Comparison of ENCODE assay signal across 8 cellular contexts in the genomic region with DNA sequence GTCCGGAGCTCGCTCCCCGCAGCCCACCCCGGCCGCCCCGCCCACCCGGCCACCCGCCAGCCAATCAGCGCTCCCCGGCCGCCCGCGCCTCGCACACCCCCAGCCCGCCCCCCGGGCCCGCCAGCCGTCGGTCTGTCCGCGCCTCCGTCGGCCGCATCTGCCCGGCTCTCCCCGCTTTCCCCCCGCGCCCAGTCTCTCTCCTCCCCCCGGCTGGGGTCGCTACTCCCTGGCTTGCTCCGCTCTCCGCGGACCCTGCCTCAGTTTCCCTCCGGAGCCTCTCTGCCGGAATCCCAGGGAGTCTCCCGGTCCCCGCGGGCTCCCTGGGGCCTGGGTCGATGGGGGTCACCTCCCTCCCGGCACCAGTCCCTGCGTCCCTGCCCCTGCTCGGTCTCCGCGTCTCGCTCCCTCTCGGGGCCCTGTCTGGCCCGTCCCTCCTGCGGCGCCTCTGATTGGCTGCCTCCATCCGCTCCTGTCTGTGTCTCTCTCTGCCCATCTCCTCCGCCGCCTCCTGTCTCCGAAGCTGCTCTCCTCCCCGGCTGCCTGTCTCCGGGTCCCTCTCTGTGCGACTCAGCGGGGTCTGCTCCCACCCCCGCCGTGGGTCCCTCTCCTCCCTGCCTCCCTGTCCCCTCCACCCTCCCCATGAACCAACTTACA.
DNase-seq lines count a peak whose midpoint lies in the region; ATAC-seq lines count a peak whose summit lies in the region.

No MANE protein-coding gene starts in this region.

- ATAC-seq in stimulated activated naive CD8-positive, alpha-beta T cell treated with anti-CD3 and anti-CD28 coated beads, Interleukin-15, Interleukin-2, amounts not matched to agents 100 U/mL and 50 U/mL, for 24 hours = peak; percentile 44
- no peak for ATAC-seq in HG03457 (IDR thresholded peaks at IDR 0.05; ENCODE audit: unreplicated experiment)

- DNase-seq in NCI-H1436 (lab: John Stamatoyannopoulos, UW) = peak; percentile 30
- no peak for DNase-seq in NCI-H1436 treated with DMSO at 0.1 percent for 48 hours (lab: John Stamatoyannopoulos, UW)
- DNase-seq in NCI-H2227 treated with DMSO at 0.1 percent for 48 hours (lab: John Stamatoyannopoulos, UW) = peak; percentile 90
- peak; percentile 42 for DNase-seq in activated naive CD4-positive, alpha-beta T cell treated with anti-CD3 and anti-CD28 coated beads, Interleukin-2, amount 50 U/mL, for 16 hours
- DNase-seq in hepatic stellate cell (ENCODE audit: low spot score) = peak; percentile 99
- DNase-seq in stimulated activated naive CD8-positive, alpha-beta T cell treated with anti-CD3 and anti-CD28 coated beads, Interleukin-15, Interleukin-2, amounts not matched to agents 100 U/mL and 50 U/mL, for 24 hours = peak; percentile 60
- no peak for DNase-seq in NCI-H446 (lab: John Stamatoyannopoulos, UW)

Comparison
In these comparisons a context has a peak if more than half of its experiments do, and no peak if none do; other contexts are left out.
1. DNase-seq: peak in NCI-H1436 (single experiment), NCI-H2227 treated with DMSO at 0.1 percent for 48 hours (single experiment), activated naive CD4-positive, alpha-beta T cell treated with anti-CD3 and anti-CD28 coated beads, Interleukin-2, amount 50 U/mL, for 16 hours (single experiment), hepatic stellate cell (single experiment) and stimulated activated naive CD8-positive, alpha-beta T cell treated with anti-CD3 and anti-CD28 coated beads, Interleukin-15, Interleukin-2, amounts not matched to agents 100 U/mL and 50 U/mL, for 24 hours (single experiment); none in NCI-H1436 treated with DMSO at 0.1 percent for 48 hours (single experiment) and NCI-H446 (0 of 2).